In genomic region chr3:143002083-143002712, GRCh38 we compare ENCODE assay signal across 8 cellular contexts. TPM values are rescaled to one million over a fixed set of nuclear protein-coding genes. Genes with fewer than 3 reads are reported as not detected.
A peak's percentile ranks its signal among the peaks of the same experiment; 100 is the strongest.
DNase-seq lines count a peak whose midpoint lies in the region; ATAC-seq and TF ChIP-seq lines count a peak whose summit lies in the region.

No MANE protein-coding gene starts in this region.

- ATAC-seq in GM19452 (IDR thresholded peaks at IDR 0.05; ENCODE audit: unreplicated experiment) = peak; percentile 36
- ATAC-seq in HG03460 (IDR thresholded peaks at IDR 0.05; ENCODE audit: unreplicated experiment) = peak; percentile 31

- no peak for TF ChIP-seq CTCF in dorsolateral prefrontal cortex (IDR thresholded peaks at IDR 0.05 in 54 of 56, conservative IDR thresholded peaks at IDR 0.05 in 2 of 56; ENCODE audit: low read depth in 1 of 56, partially characterized antibody in 56 of 56)

- H3K9me3 ChIP-seq in muscle layer of duodenum (ENCODE audit: control insufficient read depth in 1 of 2, low read length in 2 of 2) = no peaks in the 10 kb centered on the region

- H3K36me3 ChIP-seq in muscle layer of duodenum (ENCODE audit: control insufficient read depth in 1 of 2, insufficient read depth in 2 of 2, low read length in 2 of 2) = peaks cover 0 to 15% of the 10 kb centered on the region in 2 donors

- DNase-seq in DMS114 treated with DMSO at 0.1 percent for 48 hours (lab: John Stamatoyannopoulos, UW; ENCODE audit: unreplicated experiment) = peak; percentile 39
- peak; percentile 40 for DNase-seq in SK-N-DZ (ENCODE audit: low spot score)
- DNase-seq in dorsolateral prefrontal cortex = no peak
- DNase-seq in epidermal melanocyte (ENCODE audit: insufficient read length, low spot score) = no peak
- DNase-seq in ecto neural progenitor cell (ENCODE audit: low spot score) = no peak

- peak overlapping the region; percentile 59 to 100 (median 95) for H3K4me3 ChIP-seq in dorsolateral prefrontal cortex
- peak overlapping the region; percentile 97 to 100 for H3K4me3 ChIP-seq in muscle layer of duodenum (ENCODE audit: low read depth in 1 of 2, low read length in 2 of 2)

- H3K4me1 ChIP-seq in muscle layer of duodenum (ENCODE audit: control insufficient read depth in 1 of 2, insufficient read depth in 2 of 2, low read length in 2 of 2) = peaks cover 15 to 39% of the 10 kb centered on the region in 2 donors

- H3K27ac ChIP-seq in dorsolateral prefrontal cortex (peak overlapping the region in 49 of 59 donors; percentile 72 to 97 (median 91)), muscle layer of duodenum (ENCODE audit: low read length) (peak overlapping the region; percentile 98)

- H3K27me3 ChIP-seq in dorsolateral prefrontal cortex (no peaks in the 10 kb centered on the region), muscle layer of duodenum (ENCODE audit: low read depth, low read length) (no peaks in the 10 kb centered on the region)

- intact Hi-C loops in dorsolateral prefrontal cortex (cut with DNase I) = loop anchor here (5.0 kb wide), 2 partner anchors 425 to 555 kb away; partner anchors contain the start of genes ATR (in 1 of the 2) and XRN1 (in 1 of the 2)

RNA-seq across cellular contexts. Expression of gene U2SURP, which starts 0.8 kb away (rescaled TPM):
- 75.0 and 78.6 TPM in 2 replicates for polyA plus RNA-seq in SK-N-DZ (2014; cell fraction: cytosol; rRNA removed)
- polyA plus RNA-seq in SK-N-DZ (2014; cell fraction: nucleus; rRNA removed) = 201 and 239 TPM in 2 replicates
- total RNA-seq in dorsolateral prefrontal cortex = 100 to 1,000 TPM in 46 of 120 experiments, 10 to 100 TPM in 74; 60.5 to 131 (median 95.1) TPM

RNA-seq across cellular contexts. Expression of gene PAQR9, which starts 38.7 kb away (rescaled TPM):
- not detected in 2 replicates for polyA plus RNA-seq in SK-N-DZ (2014; cell fraction: cytosol; rRNA removed)
- polyA plus RNA-seq in SK-N-DZ (2014; cell fraction: nucleus; rRNA removed) = 0.24 TPM in 1 of 2 replicates, not detected in the other
- total RNA-seq in dorsolateral prefrontal cortex = 10 to 100 TPM in 49 of 120 experiments, 1 to 10 TPM in 71; 2.1 to 17.1 (median 9.4) TPM

Comparison
In these comparisons a context has a peak if more than half of its experiments do, and no peak if none do; other contexts are left out.
1. DNase-seq: peak in DMS114 treated with DMSO at 0.1 percent for 48 hours (single experiment) and SK-N-DZ (single experiment); none in dorsolateral prefrontal cortex (0 of 10), epidermal melanocyte (single experiment) and ecto neural progenitor cell (single experiment).